9 cellular contexts compared by ENCODE assay signal in genomic region chr9:74496819-74497749, GRCh38. TPM values are rescaled to one million over a fixed set of nuclear protein-coding genes. Genes with fewer than 3 reads are reported as not detected.
DNase-seq lines count a peak whose midpoint lies in the region; ATAC-seq and TF ChIP-seq lines count a peak whose summit lies in the region.
"Had no signal": no experiment of that assay in that cellular context is flagged by ENCODE, and none has a peak within 500 bp of the region (broad histone marks: within the 10 kb centered on the region; RNA-seq: fewer than 3 reads in every experiment).

RORB (plus strand) TSS chr9:74497335; CDS start chr9:74497977, 642 bp downstream.

- peak within 1 kb of the TSS; percentile 51 for H3K4me3 ChIP-seq in GM12875 (ENCODE audit: low read depth, low read length)
- peak within 1 kb of the TSS; percentile 39 to 67 (median 52) for H3K4me3 ChIP-seq in tibial nerve

- peaks cover 0 to 42% (median 14%) of the 10 kb centered on the region in 4 donors for H3K4me1 ChIP-seq in tibial nerve

- TF ChIP-seq POLR2A in tibial nerve (IDR thresholded peaks at IDR 0.05): no peak

- DNase-seq in NCI-H128 (lab: John Stamatoyannopoulos, UW; ENCODE audit: unreplicated experiment) (peak; percentile 72), fibroblast of the conjunctiva (ENCODE audit: low read depth) (peak; percentile 24), naive B cell (peak; percentile 43), tibial nerve (ENCODE audit: low spot score in 2 of 2) (peak in 1 of 2 donors; percentile 18)
- peak; percentile 8 for DNase-seq in activated T-cell treated with anti-CD3 and anti-CD28 coated beads, Interleukin-2, amount 50 U/mL, for 4 hours

- ATAC-seq in HG02642 (IDR thresholded peaks at IDR 0.05; ENCODE audit: poor library complexity, unreplicated experiment) (peak; percentile 98), naive B cell (ENCODE audit: low read depth in 2 of 2) (peak; percentile 83 to 85)
- peak; percentile 80 to 82 for ATAC-seq in activated T-cell treated with anti-CD3 and anti-CD28 coated beads, Interleukin-2, amount 50 U/mL, for 4 hours
- ATAC-seq: HCT116 had no signal

- no peak for TF ChIP-seq CTCF in 22Rv1 (IDR thresholded peaks at IDR 0.05)
- TF ChIP-seq CTCF in GM12875 (IDR thresholded peaks at IDR 0.05; ENCODE audit: borderline replicate concordance, insufficient read depth, low read depth, low read length): no peak
- TF ChIP-seq CTCF in tibial nerve (IDR thresholded peaks at IDR 0.05): no peak

- H3K4me1 Mint-ChIP-seq in activated T-cell treated with anti-CD3 and anti-CD28 coated beads, Interleukin-2, amount 50 U/mL, for 4 hours (ENCODE audit: low read depth): peaks cover 21% of the 10 kb centered on the region
- H3K4me1 Mint-ChIP-seq in naive B cell: peaks cover 26 to 45% (median 39%) of the 10 kb centered on the region in 3 donors

- no peaks in the 10 kb centered on the region for H3K36me3 Mint-ChIP-seq in activated T-cell treated with anti-CD3 and anti-CD28 coated beads, Interleukin-2, amount 50 U/mL, for 4 hours (ENCODE audit: insufficient read depth)
- H3K36me3 Mint-ChIP-seq in naive B cell: peaks cover 0 to 26% of the 10 kb centered on the region in 2 donors

- no peaks in the 10 kb centered on the region for H3K9me3 ChIP-seq in tibial nerve

- H3K27ac ChIP-seq in 22Rv1: peak within 1 kb of the TSS; percentile 56
- peak within 1 kb of the TSS in 2 of 4 donors; percentile 74 to 77 for H3K27ac ChIP-seq in tibial nerve

- H3K36me3 ChIP-seq in tibial nerve: no peaks in the 10 kb centered on the region

- peak within 1 kb of the TSS; percentile 86 for H3K4me3 Mint-ChIP-seq in activated T-cell treated with anti-CD3 and anti-CD28 coated beads, Interleukin-2, amount 50 U/mL, for 4 hours
- peak within 1 kb of the TSS; percentile 83 to 99 (median 95) for H3K4me3 Mint-ChIP-seq in naive B cell

- H3K27me3 Mint-ChIP-seq in activated T-cell treated with anti-CD3 and anti-CD28 coated beads, Interleukin-2, amount 50 U/mL, for 4 hours (ENCODE audit: low read depth): peaks cover 57% of the 10 kb centered on the region
- H3K27me3 Mint-ChIP-seq in naive B cell: peaks cover 45 to 58% (median 53%) of the 10 kb centered on the region in 3 donors

- TF ChIP-seq EP300 in tibial nerve (IDR thresholded peaks at IDR 0.05): peak in 1 of 2 donors; percentile 98

- H3K27ac Mint-ChIP-seq in naive B cell: peak within 1 kb of the TSS in 5 of 6 donors; percentile 8 to 74 (median 33)

- H3K9me3 Mint-ChIP-seq in activated T-cell treated with anti-CD3 and anti-CD28 coated beads, Interleukin-2, amount 50 U/mL, for 4 hours: no peaks in the 10 kb centered on the region
- H3K9me3 Mint-ChIP-seq in naive B cell: peaks cover 0 to 4% (median 0%) of the 10 kb centered on the region in 7 donors

- 1 to 2% methylated on average over 49 to 50 of the region's 50 CpGs for WGBS in tibial nerve, 2 donors

- H3K27me3 ChIP-seq in tibial nerve: peaks cover 0 to 28% of the 10 kb centered on the region in 2 donors

RNA-seq across cellular contexts. Expression of gene RORB, which starts in this region (rescaled TPM):
- total RNA-seq in activated T-cell treated with anti-CD3 and anti-CD28 coated beads, Interleukin-2, amount 50 U/mL, for 4 hours: under 1 TPM in 1 of 3 donors, not detected in 2; 0.03 TPM
- not detected for polyA plus RNA-seq in naive B cell (ENCODE audit: low read depth in 6 of 6)
- 1 to 10 TPM; 2.0 to 3.6 (median 3.0) TPM for total RNA-seq in tibial nerve

Comparison
In these comparisons a context has a peak if more than half of its experiments do, and no peak if none do; other contexts are left out.
1. Peak in DNase-seq and ATAC-seq in activated T-cell treated with anti-CD3 and anti-CD28 coated beads, Interleukin-2, amount 50 U/mL, for 4 hours; RNA of the gene not detected or under 1 TPM.
2. Peak in DNase-seq and ATAC-seq in naive B cell; RNA of the gene not detected or under 1 TPM.